ENCODE assay signal across 8 cellular contexts in the genomic region with DNA sequence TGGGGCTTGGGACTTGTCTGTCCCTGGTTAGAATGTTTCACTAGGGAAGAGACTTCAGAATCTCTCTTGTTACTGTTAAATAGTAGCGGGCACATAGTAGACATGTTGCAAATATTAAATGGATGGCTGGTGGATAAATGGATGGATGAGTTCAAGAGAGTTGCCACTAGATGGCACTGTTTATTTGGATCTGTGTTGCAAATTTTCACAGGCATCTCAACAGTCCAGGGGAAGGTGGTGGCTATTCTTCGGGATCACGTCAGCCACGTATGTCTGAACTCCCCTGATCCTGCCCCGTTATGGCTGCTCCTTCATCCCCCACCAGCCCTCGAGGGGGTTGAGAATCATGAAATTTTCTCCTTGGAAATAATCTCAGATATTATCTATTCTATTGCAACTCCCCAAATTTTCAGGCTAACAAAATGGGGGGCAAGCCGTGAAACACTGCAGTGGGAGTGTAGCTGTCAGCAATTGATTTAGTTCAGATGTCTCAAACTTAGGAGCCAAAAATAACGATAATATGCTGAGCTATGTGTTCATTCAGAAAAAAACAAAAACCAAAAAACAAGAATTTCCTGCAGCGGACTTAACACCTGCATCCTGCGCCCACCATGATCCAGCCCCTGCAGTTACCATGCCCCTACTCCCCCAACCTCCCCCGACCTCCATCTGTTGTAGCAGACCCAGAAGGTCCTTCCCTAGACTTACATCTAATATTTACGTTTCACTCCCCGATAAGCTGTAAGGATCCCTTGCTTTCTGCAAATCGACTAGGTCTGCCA. TPM values are rescaled to one million over a fixed set of nuclear protein-coding genes. Genes with fewer than 3 reads are reported as not detected.
DNase-seq lines count a peak whose midpoint lies in the region; TF ChIP-seq lines count a peak whose summit lies in the region.

No MANE protein-coding gene starts in this region.

- no peak for TF ChIP-seq POLR2A in breast epithelium (IDR thresholded peaks at IDR 0.05)

- peak overlapping the region; percentile 48 for H3K4me2 ChIP-seq in Loucy (ENCODE audit: low read depth, low read length, poor library complexity, severe bottlenecking)

- H3K79me2 ChIP-seq in Loucy (ENCODE audit: insufficient read depth, low read length) = no peaks in the 10 kb centered on the region

- H3K9ac ChIP-seq in Loucy (ENCODE audit: low read depth, low read length, poor library complexity, severe bottlenecking) = no peak overlapping the region
- H3K9ac ChIP-seq in subcutaneous abdominal adipose tissue (ENCODE audit: low read length in 5 of 5) = no peak overlapping the region

- DNase-seq in AG08396 (ENCODE audit: low spot score) (peak; percentile 72), GM12865 (ENCODE audit: low read depth) (peak; percentile 78), HFF-Myc (ENCODE audit: extremely low read depth, low read depth) (peak; percentile 69), RPMI8226 (peak; percentile 71), breast epithelium (ENCODE audit: low spot score in 2 of 2) (no peak), kidney glomerular epithelial cell (lab: John Stamatoyannopoulos, UW) (peak; percentile 83)

- no peak overlapping the region for H3K27ac ChIP-seq in breast epithelium
- H3K27ac ChIP-seq in subcutaneous abdominal adipose tissue (ENCODE audit: low read depth, low read length) = no peak overlapping the region

- no peaks in the 10 kb centered on the region for H3K9me2 ChIP-seq in Loucy (replicated peaks; ENCODE audit: low read depth, low read length)

- TF ChIP-seq CTCF in GM12865 (IDR thresholded peaks at IDR 0.05; ENCODE audit: insufficient read depth, low read depth, low read length, missing control alignments) (peak; percentile 61), HFF-Myc (IDR thresholded peaks at IDR 0.05; ENCODE audit: low read depth, low read length, missing control alignments) (peak; percentile 57), Loucy (conservative IDR thresholded peaks at IDR 0.05; ENCODE audit: low read length) (peak; percentile 77), breast epithelium (IDR thresholded peaks at IDR 0.05) (peak; percentile 35 to 76 (median 69))

- H3K4me1 ChIP-seq in Loucy (ENCODE audit: insufficient read depth, low read length, poor library complexity, severe bottlenecking) (no peaks in the 10 kb centered on the region), breast epithelium (no peaks in the 10 kb centered on the region), subcutaneous abdominal adipose tissue (ENCODE audit: control insufficient read depth in 5 of 5, insufficient read depth in 5 of 5, low read length in 5 of 5) (peaks cover 2 to 16% (median 13%) of the 10 kb centered on the region in 5 donors)

- intact Hi-C loops in breast epithelium (cut with DNase I; ENCODE audit: low total_unique reads) = no loop called here

- peak overlapping the region; percentile 64 for H2AFZ ChIP-seq in Loucy (ENCODE audit: low read length)

- no peaks in the 10 kb centered on the region for H3K9me3 ChIP-seq in Loucy (ENCODE audit: insufficient read depth, low read depth, low read length)
- no peaks in the 10 kb centered on the region for H3K9me3 ChIP-seq in breast epithelium
- H3K9me3 ChIP-seq in subcutaneous abdominal adipose tissue (ENCODE audit: control insufficient read depth in 5 of 5, low read length in 5 of 5) = no peaks in the 10 kb centered on the region

- no peaks in the 10 kb centered on the region for H3F3A ChIP-seq in Loucy (ENCODE audit: low read depth)

- no peaks in the 10 kb centered on the region for H4K20me1 ChIP-seq in Loucy (ENCODE audit: insufficient read depth, low read length, poor library complexity, severe bottlenecking)

- H3K4me3 ChIP-seq in GM12865 (ENCODE audit: low read depth, low read length) = no peak overlapping the region; the same call in 1 of the 2 replicates
- no peak overlapping the region for H3K4me3 ChIP-seq in HFF-Myc (replicated peaks; ENCODE audit: low read depth, low read length)
- peak overlapping the region; percentile 20 for H3K4me3 ChIP-seq in Loucy (ENCODE audit: low read length, poor library complexity, severe bottlenecking)
- peak overlapping the region in 2 of 3 donors; percentile 16 to 45 for H3K4me3 ChIP-seq in breast epithelium
- peak overlapping the region in 4 of 5 donors; percentile 12 to 43 (median 22) for H3K4me3 ChIP-seq in subcutaneous abdominal adipose tissue (ENCODE audit: low read depth in 1 of 5, low read length in 5 of 5)

- H3K27me3 ChIP-seq in Loucy (ENCODE audit: insufficient read depth, low read length, poor library complexity, severe bottlenecking) = no peaks in the 10 kb centered on the region
- no peaks in the 10 kb centered on the region for H3K27me3 ChIP-seq in breast epithelium
- no peaks in the 10 kb centered on the region for H3K27me3 ChIP-seq in subcutaneous abdominal adipose tissue (ENCODE audit: control insufficient read depth in 5 of 5, insufficient read depth in 4 of 5, low read length in 5 of 5)

- H3K36me3 ChIP-seq in Loucy (ENCODE audit: insufficient read depth, low read length) (no peaks in the 10 kb centered on the region), breast epithelium (no peaks in the 10 kb centered on the region), subcutaneous abdominal adipose tissue (ENCODE audit: control insufficient read depth in 5 of 5, insufficient read depth in 5 of 5, low read length in 5 of 5) (no peaks in the 10 kb centered on the region)

RNA-seq across cellular contexts. Expression of a gene that starts 29.1 kb away (rescaled TPM):
- 10 to 100 TPM in 2 of 3 donors, 1 to 10 TPM in 1; 2.6 to 30.0 (median 10.8) TPM for total RNA-seq in breast epithelium

RNA-seq across cellular contexts. Expression of a gene that starts 58.9 kb away (rescaled TPM):
- 10 to 100 TPM; 45.6 to 95.7 (median 48.5) TPM for total RNA-seq in breast epithelium

Comparison
In these comparisons a context has a peak if more than half of its experiments do, and no peak if none do; other contexts are left out.
1. DNase-seq: peak in AG08396 (single experiment), GM12865 (single experiment), HFF-Myc (single experiment), RPMI8226 (single experiment) and kidney glomerular epithelial cell (single experiment); none in breast epithelium (0 of 2).
2. H3K4me3 ChIP-seq: peak in Loucy (single experiment), breast epithelium (2 of 3) and subcutaneous abdominal adipose tissue (4 of 5); none in GM12865 (single experiment) and HFF-Myc (single experiment).
3. Peak in every context shown above with its lines, with median percentiles within 50 percentile points of each other: CTCF ChIP-seq.